13 cellular contexts compared by ENCODE assay signal in the genomic region with DNA sequence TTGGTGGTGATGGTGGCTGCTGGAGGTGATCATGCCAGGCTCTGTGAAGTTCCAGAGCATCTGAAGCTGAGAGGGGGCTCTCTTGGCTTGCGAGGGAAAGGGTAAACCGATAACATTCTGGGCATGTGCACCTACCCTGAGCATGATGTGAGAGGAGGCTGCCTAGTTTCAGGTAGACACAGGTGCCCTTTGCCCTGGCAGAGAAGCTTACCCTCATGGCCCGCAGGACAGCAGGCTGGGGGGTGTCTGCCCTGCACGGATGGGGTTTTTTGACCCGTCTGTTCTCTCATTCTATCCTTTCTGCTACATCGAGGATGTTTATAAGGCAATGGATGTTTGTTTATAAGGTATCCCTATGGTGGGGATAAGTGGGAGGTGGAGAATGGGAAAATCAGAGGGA.
"Had no signal": no experiment of that assay in that cellular context is flagged by ENCODE, and none has a peak within 500 bp of the region (broad histone marks: within the 10 kb centered on the region; RNA-seq: fewer than 3 reads in every experiment).

No MANE protein-coding gene starts in this region.

- H3K4me1 ChIP-seq: colonic mucosa, foreskin keratinocyte had no signal

- H3K4me3 ChIP-seq: colonic mucosa, mucosa of descending colon, tibial artery had no signal

- H3K27ac Mint-ChIP-seq: endodermal cell; naive thymus-derived CD8-positive, alpha-beta T cell had no signal

- H3K27me3 ChIP-seq: colonic mucosa, tibial artery had no signal

- H3K9me3 ChIP-seq: colonic mucosa, mucosa of descending colon, tibial artery had no signal

- H3K36me3 Mint-ChIP-seq: naive thymus-derived CD8-positive, alpha-beta T cell had no signal

- H3K9me3 Mint-ChIP-seq: endodermal cell; naive thymus-derived CD8-positive, alpha-beta T cell had no signal

- H3K4me3 Mint-ChIP-seq: endodermal cell; naive thymus-derived CD8-positive, alpha-beta T cell had no signal

- DNase-seq: cerebellar nuclear complex; colonic mucosa; dermis blood vessel endothelial cell; effector CD4-positive, alpha-beta T cell; endodermal cell; erythroblast; mucosa of descending colon; naive thymus-derived CD8-positive, alpha-beta T cell; posterior cingulate gyrus; stimulated activated naive CD4-positive, alpha-beta T cell treated with Interleukin-2 at 50 U/mL for 16 hours; tibial artery had no signal

- ATAC-seq: foreskin keratinocyte; mucosa of descending colon; naive thymus-derived CD8-positive, alpha-beta T cell; sciatic nerve had no signal

- H3K27ac ChIP-seq: colonic mucosa, foreskin keratinocyte had no signal

- H3K4me1 Mint-ChIP-seq: endodermal cell; naive thymus-derived CD8-positive, alpha-beta T cell had no signal

- H3K36me3 ChIP-seq: colonic mucosa, tibial artery had no signal
